ENCODE assay signal across 8 cellular contexts in genomic region chr2:99489758-99490087, GRCh38. TPM values are rescaled to one million over a fixed set of nuclear protein-coding genes. Genes with fewer than 3 reads are reported as not detected.
DNase-seq lines count a peak whose midpoint lies in the region; ATAC-seq and TF ChIP-seq lines count a peak whose summit lies in the region.

Gene REV1 (minus strand): TSS chr2:99490017. CDS start chr2:99464975, 25,042 bp downstream.

- H3K27ac Mint-ChIP-seq in activated CD8-positive, alpha-beta T cell treated with anti-CD3 and anti-CD28 coated beads, Interleukin-2, amount 10 ng/mL, durations not matched to agents 7 days and 5 days: peak within 1 kb of the TSS; percentile 98

- DNase-seq in HFF-Myc (ENCODE audit: extremely low read depth, low read depth): no peak
- no peak for DNase-seq in activated CD8-positive, alpha-beta T cell treated with anti-CD3 and anti-CD28 coated beads, Interleukin-2, amount 10 ng/mL, durations not matched to agents 7 days and 5 days
- no peak for DNase-seq in left cardiac atrium
- DNase-seq in sciatic nerve (ENCODE audit: low spot score): no peak
- no peak for DNase-seq in head of caudate nucleus
- DNase-seq in NCI-H2029 (lab: John Stamatoyannopoulos, UW): no peak
- no peak for DNase-seq in activated CD8-positive, alpha-beta memory T cell treated with anti-CD3 and anti-CD28 coated beads, Interleukin-2, amount 50 U/mL, for 48 hours
- DNase-seq in NOMO-1 treated with dmso at 0.1 percent for 144 hours (lab: John Stamatoyannopoulos, UW; ENCODE audit: unreplicated experiment): no peak

- CTCF ChIA-PET in activated CD8-positive, alpha-beta T cell treated with anti-CD3 and anti-CD28 coated beads, Interleukin-2, amount 10 ng/mL, durations not matched to agents 7 days and 5 days (lab: Charles Lee): interaction anchor here (0.6 to 2.1 kb wide), 9 partner anchors 39 to 840 kb away, joined by 3 to 11 read pairs (median 3); partner anchors contain the start of genes EIF5B and TXNDC9

- H3K4me3 Mint-ChIP-seq in activated CD8-positive, alpha-beta T cell treated with anti-CD3 and anti-CD28 coated beads, Interleukin-2, amount 10 ng/mL, durations not matched to agents 7 days and 5 days: peak within 1 kb of the TSS; percentile 92

- H3K4me3 ChIP-seq in HFF-Myc (replicated peaks; ENCODE audit: low read depth, low read length): peak within 1 kb of the TSS; percentile 88

- H3K9me3 Mint-ChIP-seq in activated CD8-positive, alpha-beta T cell treated with anti-CD3 and anti-CD28 coated beads, Interleukin-2, amount 10 ng/mL, durations not matched to agents 7 days and 5 days (ENCODE audit: insufficient read depth): no peaks in the 10 kb centered on the region

- H3K4me1 Mint-ChIP-seq in activated CD8-positive, alpha-beta T cell treated with anti-CD3 and anti-CD28 coated beads, Interleukin-2, amount 10 ng/mL, durations not matched to agents 7 days and 5 days (ENCODE audit: low read depth): peaks cover 36% of the 10 kb centered on the region

- intact Hi-C loops in left cardiac atrium (cut with DNase I) (loop anchor here (2.0 to 10.0 kb wide), 5 partner anchors 45 to 307 kb away; partner anchors contain the start of genes EIF5B (in 1 of the 2), MITD1 (in 1 of the 2), MRPL30 (in 1 of the 2) and TXNDC9 (in 1 of the 2)), sciatic nerve (cut with DNase I) (loop anchor here (10.0 kb wide), 1 partner anchor 325 kb away; no protein-coding TSS in a partner anchor), head of caudate nucleus (cut with DNase I) (loop anchor here (1.0 kb wide), 1 partner anchor 152 kb away; the partner anchor contains the start of gene EIF5B)

- peaks cover 9% of the 10 kb centered on the region for H3K36me3 Mint-ChIP-seq in activated CD8-positive, alpha-beta T cell treated with anti-CD3 and anti-CD28 coated beads, Interleukin-2, amount 10 ng/mL, durations not matched to agents 7 days and 5 days (ENCODE audit: low read depth)

- POLR2A ChIA-PET in activated CD8-positive, alpha-beta T cell treated with anti-CD3 and anti-CD28 coated beads, Interleukin-2, amount 10 ng/mL, durations not matched to agents 7 days and 5 days (lab: Charles Lee): interaction anchor here (1.5 kb wide), 1 partner anchor 152 kb away, joined by 4 read pairs; the partner anchor contains the start of gene EIF5B

- H3K27me3 Mint-ChIP-seq in activated CD8-positive, alpha-beta T cell treated with anti-CD3 and anti-CD28 coated beads, Interleukin-2, amount 10 ng/mL, durations not matched to agents 7 days and 5 days (ENCODE audit: low read depth): peaks cover 4% of the 10 kb centered on the region

- ATAC-seq in activated CD8-positive, alpha-beta T cell treated with anti-CD3 and anti-CD28 coated beads, Interleukin-2, amount 10 ng/mL, durations not matched to agents 7 days and 5 days: no peak
- ATAC-seq in left cardiac atrium: no peak
- ATAC-seq in sciatic nerve: no peak

- no peak for TF ChIP-seq CTCF in HFF-Myc (IDR thresholded peaks at IDR 0.05; ENCODE audit: low read depth, low read length, missing control alignments)

RNA-seq across cellular contexts. Expression of gene REV1, which starts in this region (rescaled TPM):
- total RNA-seq in activated CD8-positive, alpha-beta T cell treated with anti-CD3 and anti-CD28 coated beads, Interleukin-2, amount 10 ng/mL, durations not matched to agents 7 days and 5 days: 10 to 100 TPM; 39.4 to 42.1 TPM
- total RNA-seq in left cardiac atrium (10 to 100 TPM; 31.1 to 31.4 TPM), sciatic nerve (75.2 TPM)
